In genomic region chr1:36307601-36308330, GRCh38 we compare ENCODE assay signal across 8 cellular contexts. TPM values are rescaled to one million over a fixed set of nuclear protein-coding genes. Genes with fewer than 3 reads are reported as not detected.
DNase-seq lines count a peak whose midpoint lies in the region; ATAC-seq and TF ChIP-seq lines count a peak whose summit lies in the region.

No MANE protein-coding gene starts in this region.

- 89 to 93% methylated on average over 8 to 9 of the region's 10 CpGs for WGBS in upper lobe of left lung, 2 donors
- WGBS in thyroid gland, 2 donors: 90 to 91% methylated on average over 9 of the region's 10 CpGs

- H3K9me3 Mint-ChIP-seq in activated naive CD8-positive, alpha-beta T cell treated with anti-CD3 and anti-CD28 coated beads, Interleukin-2, amount 10 ng/mL, durations not matched to agents 7 days and 5 days: no peaks in the 10 kb centered on the region

- POLR2A ChIA-PET in activated naive CD8-positive, alpha-beta T cell treated with anti-CD3 and anti-CD28 coated beads, Interleukin-2, amount 10 ng/mL, durations not matched to agents 7 days and 5 days (lab: Charles Lee): interaction anchor here (1.0 to 2.5 kb wide), 4 partner anchors 15 to 538 kb away, joined by 3 to 24 read pairs (median 4); partner anchors contain the start of genes CLSPN and EVA1B

- TF ChIP-seq CTCF in cardiac muscle cell (IDR thresholded peaks at IDR 0.05; ENCODE audit: low read depth, low read length): no peak
- TF ChIP-seq CTCF in left lung (IDR thresholded peaks at IDR 0.05): no peak
- TF ChIP-seq CTCF in upper lobe of left lung (IDR thresholded peaks at IDR 0.05): no peak
- TF ChIP-seq CTCF in thyroid gland (IDR thresholded peaks at IDR 0.05): no peak

- peaks cover 27% of the 10 kb centered on the region for H3K36me3 Mint-ChIP-seq in activated naive CD8-positive, alpha-beta T cell treated with anti-CD3 and anti-CD28 coated beads, Interleukin-2, amount 10 ng/mL, durations not matched to agents 7 days and 5 days

- H3K36me3 ChIP-seq in cardiac muscle cell (peaks cover 10% of the 10 kb centered on the region), left lung (peaks cover 0 to 22% of the 10 kb centered on the region in 2 donors), upper lobe of left lung (peaks cover 3 to 19% (median 14%) of the 10 kb centered on the region in 4 donors), thyroid gland (peaks cover 11 to 16% of the 10 kb centered on the region in 2 donors)

- DNase-seq in cardiac muscle cell (ENCODE audit: low read depth in 1 of 2, low spot score in 1 of 2) (no peak), Right ventricle myocardium superior (no peak), left lung (no peak), upper lobe of left lung (no peak), inferior parietal cortex (ENCODE audit: extremely low spot score) (no peak), thyroid gland (no peak)
- no peak for DNase-seq in activated naive CD8-positive, alpha-beta T cell treated with anti-CD3 and anti-CD28 coated beads, Interleukin-2, amount 10 ng/mL, durations not matched to agents 7 days and 5 days

- peaks cover 25% of the 10 kb centered on the region for H3K4me1 Mint-ChIP-seq in activated naive CD8-positive, alpha-beta T cell treated with anti-CD3 and anti-CD28 coated beads, Interleukin-2, amount 10 ng/mL, durations not matched to agents 7 days and 5 days

- H3K27ac ChIP-seq in cardiac muscle cell (no peak overlapping the region), left lung (no peak overlapping the region), upper lobe of left lung (no peak overlapping the region), thyroid gland (no peak overlapping the region)

- H3K4me1 ChIP-seq in cardiac muscle cell (ENCODE audit: low read depth): peaks cover 13% of the 10 kb centered on the region
- peaks cover 9 to 38% of the 10 kb centered on the region in 2 donors for H3K4me1 ChIP-seq in left lung
- peaks cover 13 to 27% (median 22%) of the 10 kb centered on the region in 4 donors for H3K4me1 ChIP-seq in upper lobe of left lung
- H3K4me1 ChIP-seq in thyroid gland: peaks cover 15 to 21% of the 10 kb centered on the region in 2 donors

- peak overlapping the region; percentile 91 for H3K27ac Mint-ChIP-seq in activated naive CD8-positive, alpha-beta T cell treated with anti-CD3 and anti-CD28 coated beads, Interleukin-2, amount 10 ng/mL, durations not matched to agents 7 days and 5 days

- no peaks in the 10 kb centered on the region for H3K27me3 ChIP-seq in cardiac muscle cell
- no peaks in the 10 kb centered on the region for H3K27me3 ChIP-seq in left lung
- no peaks in the 10 kb centered on the region for H3K27me3 ChIP-seq in upper lobe of left lung
- H3K27me3 ChIP-seq in thyroid gland: no peaks in the 10 kb centered on the region

- no peaks in the 10 kb centered on the region for H3K27me3 Mint-ChIP-seq in activated naive CD8-positive, alpha-beta T cell treated with anti-CD3 and anti-CD28 coated beads, Interleukin-2, amount 10 ng/mL, durations not matched to agents 7 days and 5 days

- H3K4me3 Mint-ChIP-seq in activated naive CD8-positive, alpha-beta T cell treated with anti-CD3 and anti-CD28 coated beads, Interleukin-2, amount 10 ng/mL, durations not matched to agents 7 days and 5 days: peak overlapping the region; percentile 99

- no peak for TF ChIP-seq POLR2A in upper lobe of left lung (IDR thresholded peaks at IDR 0.05)
- TF ChIP-seq POLR2A in thyroid gland (IDR thresholded peaks at IDR 0.05): no peak

- intact Hi-C loops in Right ventricle myocardium superior (cut with DNase I): no loop called here
- intact Hi-C loops in left lung (cut with DNase I): no loop called here
- intact Hi-C loops in thyroid gland (cut with DNase I): no loop called here

- H3K9me3 ChIP-seq in cardiac muscle cell (ENCODE audit: low read depth) (no peaks in the 10 kb centered on the region), left lung (no peaks in the 10 kb centered on the region), upper lobe of left lung (no peaks in the 10 kb centered on the region), thyroid gland (no peaks in the 10 kb centered on the region)

- TF ChIP-seq EP300 in upper lobe of left lung (IDR thresholded peaks at IDR 0.05): no peak

- peak overlapping the region; percentile 52 for H3K4me3 ChIP-seq in cardiac muscle cell
- H3K4me3 ChIP-seq in left lung: peak overlapping the region; percentile 72 to 89
- H3K4me3 ChIP-seq in upper lobe of left lung: peak overlapping the region in 3 of 4 donors; percentile 77 to 90 (median 81)
- H3K4me3 ChIP-seq in thyroid gland (replicated peaks in 1 of 3): peak overlapping the region in 1 of 3 donors; percentile 79

- ATAC-seq in Right ventricle myocardium superior (ENCODE audit: poor library complexity) (no peak), left lung (no peak), upper lobe of left lung (ENCODE audit: low FRiP score in 2 of 2) (no peak), GM18517 (IDR thresholded peaks at IDR 0.05; ENCODE audit: unreplicated experiment) (no peak)
- ATAC-seq in activated naive CD8-positive, alpha-beta T cell treated with anti-CD3 and anti-CD28 coated beads, Interleukin-2, amount 10 ng/mL, durations not matched to agents 7 days and 5 days (ENCODE audit: low read depth): no peak

RNA-seq across cellular contexts. Expression of gene SH3D21, which starts 1.6 kb away (rescaled TPM):
- total RNA-seq in cardiac muscle cell (21.5 and 44.0 TPM in 2 replicates), Right ventricle myocardium superior (1.3 TPM), left lung (10 to 100 TPM in 1 of 2 donors, 1 to 10 TPM in 1; 7.1 to 25.9 TPM), upper lobe of left lung (10 to 100 TPM in 3 of 6 donors, 1 to 10 TPM in 3; 4.4 to 65.0 (median 13.1) TPM), thyroid gland (10 to 100 TPM; 10.7 to 25.1 (median 16.9) TPM)
- polyA plus RNA-seq in cardiac muscle cell: 13.5 and 22.8 TPM in 2 replicates
- total RNA-seq in activated naive CD8-positive, alpha-beta T cell treated with anti-CD3 and anti-CD28 coated beads, Interleukin-2, amount 10 ng/mL, durations not matched to agents 7 days and 5 days: 10 to 100 TPM; 24.9 to 26.5 TPM

RNA-seq across cellular contexts. Expression of gene EVA1B, which starts 15.7 kb away (rescaled TPM):
- total RNA-seq in cardiac muscle cell (26.6 and 40.4 TPM in 2 replicates), Right ventricle myocardium superior (10.8 TPM), left lung (10 to 100 TPM; 34.2 to 34.7 TPM), upper lobe of left lung (10 to 100 TPM; 24.3 to 97.9 (median 36.6) TPM), thyroid gland (10 to 100 TPM; 30.7 to 71.5 (median 52.5) TPM)
- 23.6 and 24.5 TPM in 2 replicates for polyA plus RNA-seq in cardiac muscle cell
- 10 to 100 TPM; 11.6 to 14.1 TPM for total RNA-seq in activated naive CD8-positive, alpha-beta T cell treated with anti-CD3 and anti-CD28 coated beads, Interleukin-2, amount 10 ng/mL, durations not matched to agents 7 days and 5 days
